ENCODE assay signal across 6 cellular contexts in the genomic region with DNA sequence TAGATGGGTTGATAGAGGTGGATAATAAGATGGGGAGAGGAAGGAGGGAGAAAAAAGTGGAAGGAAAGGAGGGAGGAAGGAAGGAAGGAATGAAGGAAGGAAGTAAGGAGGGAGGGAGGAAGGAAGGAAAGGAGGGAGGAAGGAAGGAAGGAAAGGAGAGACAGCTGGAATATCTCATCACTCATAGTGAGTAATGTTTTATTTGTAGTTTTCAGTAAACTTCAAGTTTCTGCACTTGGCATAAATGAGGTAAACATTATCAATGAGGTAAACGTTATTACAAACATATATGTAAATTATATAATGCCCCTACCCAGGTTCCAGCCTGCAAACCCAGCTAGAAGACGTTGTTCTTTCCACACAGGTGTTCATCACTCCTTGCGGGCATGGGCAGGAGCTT.
"Had no signal": no experiment of that assay in that cellular context is flagged by ENCODE, and none has a peak within 500 bp of the region (broad histone marks: within the 10 kb centered on the region; RNA-seq: fewer than 3 reads in every experiment).

No MANE protein-coding gene starts in this region.

- FAIRE-seq: HTR-8/SVneo had no signal

- H3K9ac ChIP-seq: KMS-11 had no signal

- H3K4me2 ChIP-seq: KMS-11 had no signal

- DNase-seq: IMR-90, KBM-7, KG1 had no signal

- H3K27ac ChIP-seq: HL-60, KMS-11 had no signal
